ENCODE assay signal across 1 cellular context in genomic region chr20:53954734-53955658, GRCh38.
TF ChIP-seq lines count a peak whose summit lies in the region.

No MANE protein-coding gene starts in this region.

TF ChIP-seq in HepG2, 621 proteins besides CTCF, POLR2A, EP300 and RAD21 (continued from another document and continues in another):
- TF ChIP-seq THRA (CRISPR knock-in tag; IDR thresholded peaks at IDR 0.05; ENCODE audit: borderline replicate concordance) (peak; percentile 41; the same call in 1 of the 2 replicates), ZNF746 (CRISPR knock-in tag; IDR thresholded peaks at IDR 0.05) (no peak), ZNF296 (CRISPR knock-in tag; conservative IDR thresholded peaks at IDR 0.05) (no peak), E2F2 (CRISPR knock-in tag; IDR thresholded peaks at IDR 0.05; ENCODE audit: borderline replicate concordance) (no peak), ZNF510 (CRISPR knock-in tag; IDR thresholded peaks at IDR 0.05; ENCODE audit: low read depth) (no peak), ZNF891 (CRISPR knock-in tag; IDR thresholded peaks at IDR 0.05) (no peak), ZNF580 (CRISPR knock-in tag; IDR thresholded peaks at IDR 0.05; ENCODE audit: borderline replicate concordance, low read depth) (no peak), SIN3B (IDR thresholded peaks at IDR 0.05; ENCODE audit: low read length) (no peak), PRPF4 (IDR thresholded peaks at IDR 0.05; ENCODE audit: low read depth, low read length, poor library complexity, severe bottlenecking) (no peak), ZNF33A (CRISPR knock-in tag; IDR thresholded peaks at IDR 0.05; ENCODE audit: borderline replicate concordance) (no peak), CSRNP2 (CRISPR knock-in tag; conservative IDR thresholded peaks at IDR 0.05; ENCODE audit: low read depth) (no peak), ZBTB21 (CRISPR knock-in tag; IDR thresholded peaks at IDR 0.05) (peak; percentile 21; the same call in 1 of the 2 replicates), ZNF260 (CRISPR knock-in tag; IDR thresholded peaks at IDR 0.05; ENCODE audit: borderline replicate concordance, low read depth) (no peak), SNAI1 (CRISPR knock-in tag; IDR thresholded peaks at IDR 0.05; ENCODE audit: borderline replicate concordance) (no peak), NPAS2 (CRISPR knock-in tag; IDR thresholded peaks at IDR 0.05; ENCODE audit: borderline replicate concordance) (no peak), ZNF850 (CRISPR knock-in tag; conservative IDR thresholded peaks at IDR 0.05) (no peak), RAD51 (IDR thresholded peaks at IDR 0.05; ENCODE audit: borderline replicate concordance) (no peak), TRIM24 (CRISPR knock-in tag; IDR thresholded peaks at IDR 0.05) (no peak), DMTF1 (CRISPR knock-in tag; IDR thresholded peaks at IDR 0.05) (no peak), ZSCAN20 (CRISPR knock-in tag; IDR thresholded peaks at IDR 0.05; ENCODE audit: borderline replicate concordance) (no peak), PREB (CRISPR knock-in tag; IDR thresholded peaks at IDR 0.05) (no peak), ZNF501 (CRISPR knock-in tag; IDR thresholded peaks at IDR 0.05) (peak; percentile 55), ZNF883 (CRISPR knock-in tag; IDR thresholded peaks at IDR 0.05; ENCODE audit: not compliant biosample characterization) (no peak), ZNF121 (CRISPR knock-in tag; IDR thresholded peaks at IDR 0.05) (no peak), ZNF563 (CRISPR knock-in tag; IDR thresholded peaks at IDR 0.05) (no peak), GATA4 (IDR thresholded peaks at IDR 0.05; ENCODE audit: borderline replicate concordance, low read depth) (peak; percentile 40; the same call in 1 of the 2 replicates), FLYWCH1 (CRISPR knock-in tag; IDR thresholded peaks at IDR 0.05) (no peak), IRF9 (CRISPR knock-in tag; IDR thresholded peaks at IDR 0.05; ENCODE audit: borderline replicate concordance) (no peak), SNAPC2 (CRISPR knock-in tag; IDR thresholded peaks at IDR 0.05) (no peak), ETV5 (CRISPR knock-in tag; IDR thresholded peaks at IDR 0.05; ENCODE audit: borderline replicate concordance) (peak; percentile 76; the same call in 1 of the 2 replicates), ZNF441 (CRISPR knock-in tag; IDR thresholded peaks at IDR 0.05; ENCODE audit: borderline replicate concordance) (peak; percentile 78), MLX (CRISPR knock-in tag; IDR thresholded peaks at IDR 0.05) (peak; percentile 73; the same call in 1 of the 2 replicates), ZFY (CRISPR knock-in tag; IDR thresholded peaks at IDR 0.05) (no peak), ZNF839 (CRISPR knock-in tag; IDR thresholded peaks at IDR 0.05; ENCODE audit: borderline replicate concordance) (no peak), ZNF224 (CRISPR knock-in tag; IDR thresholded peaks at IDR 0.05) (no peak), ZNF552 (CRISPR knock-in tag; IDR thresholded peaks at IDR 0.05; ENCODE audit: borderline replicate concordance) (no peak), HMG20A (CRISPR knock-in tag; IDR thresholded peaks at IDR 0.05; ENCODE audit: borderline replicate concordance) (peak; percentile 83; the same call in 1 of the 2 replicates), GATAD2A (CRISPR knock-in tag; IDR thresholded peaks at IDR 0.05) (peak; percentile 77), ZNF558 (CRISPR knock-in tag; IDR thresholded peaks at IDR 0.05; ENCODE audit: borderline replicate concordance) (no peak), ATF7 (IDR thresholded peaks at IDR 0.05) (no peak), ATF7 (CRISPR knock-in tag; IDR thresholded peaks at IDR 0.05) (no peak), ZNF275 (CRISPR knock-in tag; IDR thresholded peaks at IDR 0.05; ENCODE audit: borderline replicate concordance) (no peak), RORA (CRISPR knock-in tag; IDR thresholded peaks at IDR 0.05) (no peak), ZNF687 (CRISPR knock-in tag; IDR thresholded peaks at IDR 0.05) (no peak), GRHL1 (CRISPR knock-in tag; conservative IDR thresholded peaks at IDR 0.05) (no peak), ZNF496 (CRISPR knock-in tag; IDR thresholded peaks at IDR 0.05; ENCODE audit: insufficient replicate concordance) (no peak), ELK4 (CRISPR knock-in tag; IDR thresholded peaks at IDR 0.05; ENCODE audit: borderline replicate concordance) (no peak), ZMYM4 (CRISPR knock-in tag; IDR thresholded peaks at IDR 0.05) (no peak)
